In genomic region chr10:6030217-6030616, GRCh38 we compare ENCODE assay signal across 33 cellular contexts. TPM values are rescaled to one million over a fixed set of nuclear protein-coding genes. Genes with fewer than 3 reads are reported as not detected.
DNase-seq lines count a peak whose midpoint lies in the region; ATAC-seq, FAIRE-seq and TF ChIP-seq lines count a peak whose summit lies in the region.
"Had no signal": no experiment of that assay in that cellular context is flagged by ENCODE, and none has a peak within 500 bp of the region (broad histone marks: within the 10 kb centered on the region; RNA-seq: fewer than 3 reads in every experiment).

No MANE protein-coding gene starts in this region.

- no peaks in the 10 kb centered on the region for H4K20me1 ChIP-seq in OCI-LY7 (ENCODE audit: insufficient read depth, low read length)
- H4K20me1 ChIP-seq: BLaER1 treated with 17β-estradiol and CSF1 and Interleukin-3, amounts not matched to agents 10 nM and 100 nM had no signal

- no TSS peak for BruUV-seq in OCI-LY7 (replicated peaks; lab: Mats Ljungman, UMichigan)

- peaks cover 10% of the 10 kb centered on the region for H3K9me3 Mint-ChIP-seq in activated T-cell treated with anti-CD3 and anti-CD28 coated beads, Interleukin-2, amount 50 U/mL, for 24 hours
- peaks cover 3% of the 10 kb centered on the region for H3K9me3 Mint-ChIP-seq in stimulated activated naive CD8-positive, alpha-beta T cell treated with anti-CD3 and anti-CD28 coated beads, Interleukin-15, Interleukin-2, amounts not matched to agents 100 ng/mL and 50 ng/mL, for 24 hours
- H3K9me3 Mint-ChIP-seq in stimulated activated naive CD8-positive, alpha-beta T cell treated with anti-CD3 and anti-CD28 coated beads, Interleukin-15, amount 100 ng/mL, for 72 hours, result peaks cover 6 to 8% of the 10 kb centered on the region in 2 donors
- no peaks in the 10 kb centered on the region for H3K9me3 Mint-ChIP-seq in activated T-helper 17 cell treated with anti-CD3 and anti-CD28 coated beads, Interleukin-2, amount 50 U/mL, for 72 hours

- H3K27ac Mint-ChIP-seq in activated T-cell treated with anti-CD3 and anti-CD28 coated beads, Interleukin-2, amount 50 U/mL, for 24 hours, result peak overlapping the region; percentile 56
- H3K27ac Mint-ChIP-seq in stimulated activated naive CD8-positive, alpha-beta T cell treated with anti-CD3 and anti-CD28 coated beads, Interleukin-15, Interleukin-2, amounts not matched to agents 100 ng/mL and 50 ng/mL, for 24 hours, result peak overlapping the region; percentile 42
- H3K27ac Mint-ChIP-seq in stimulated activated naive CD8-positive, alpha-beta T cell treated with anti-CD3 and anti-CD28 coated beads, Interleukin-15, amount 100 ng/mL, for 72 hours, result peak overlapping the region in 1 of 2 donors; percentile 48
- peak overlapping the region; percentile 30 for H3K27ac Mint-ChIP-seq in activated T-helper 17 cell treated with anti-CD3 and anti-CD28 coated beads, Interleukin-2, amount 50 U/mL, for 72 hours
- H3K27ac Mint-ChIP-seq: CD8-positive, alpha-beta T cell; GM23338; H9; HFFc6 had no signal

- no peaks in the 10 kb centered on the region for H3K9me2 ChIP-seq in OCI-LY7 (ENCODE audit: insufficient read depth, low read length)

- intact Hi-C loops in OCI-LY7 (cut with micrococcal nuclease; ENCODE audit: unreplicated experiment), result no loop called here

- no peak overlapping the region for H3K4me3 Mint-ChIP-seq in activated T-cell treated with anti-CD3 and anti-CD28 coated beads, Interleukin-2, amount 50 U/mL, for 24 hours
- no peak overlapping the region for H3K4me3 Mint-ChIP-seq in stimulated activated naive CD8-positive, alpha-beta T cell treated with anti-CD3 and anti-CD28 coated beads, Interleukin-15, Interleukin-2, amounts not matched to agents 100 ng/mL and 50 ng/mL, for 24 hours
- no peak overlapping the region for H3K4me3 Mint-ChIP-seq in stimulated activated naive CD8-positive, alpha-beta T cell treated with anti-CD3 and anti-CD28 coated beads, Interleukin-15, amount 100 ng/mL, for 72 hours
- peak overlapping the region; percentile 9 for H3K4me3 Mint-ChIP-seq in activated T-helper 17 cell treated with anti-CD3 and anti-CD28 coated beads, Interleukin-2, amount 50 U/mL, for 72 hours
- H3K4me3 Mint-ChIP-seq: CD8-positive, alpha-beta T cell; GM23338; H9; HFFc6 had no signal

- TF ChIP-seq CTCF in D721Med (IDR thresholded peaks at IDR 0.05; ENCODE audit: insufficient read depth, missing control alignments) (no peak), OCI-LY7 (conservative IDR thresholded peaks at IDR 0.05; ENCODE audit: low read length) (no peak)

- peaks cover 13% of the 10 kb centered on the region for H3K4me1 ChIP-seq in OCI-LY7 (ENCODE audit: insufficient read depth, low read length, poor library complexity, severe bottlenecking)
- H3K4me1 ChIP-seq: A549, Caco-2, Peyer's patch had no signal

- no peaks in the 10 kb centered on the region for H3K79me2 ChIP-seq in OCI-LY7 (ENCODE audit: insufficient read depth, low read depth, low read length)

- H3K27ac ChIP-seq in OCI-LY7 (ENCODE audit: low read depth, low read length, poor library complexity, severe bottlenecking), result no peak overlapping the region
- H3K27ac ChIP-seq: A549; BLaER1 treated with 17β-estradiol and CSF1 and Interleukin-3, amounts not matched to agents 10 nM and 100 nM; HL-60; Peyer's patch; SK-N-MC had no signal

- ATAC-seq in stimulated activated naive CD8-positive, alpha-beta T cell treated with anti-CD3 and anti-CD28 coated beads, Interleukin-15, amount 100 ng/mL, for 72 hours, result no peak
- ATAC-seq in activated T-helper 17 cell treated with anti-CD3 and anti-CD28 coated beads, Interleukin-2, amount 50 U/mL, for 72 hours (replicated peaks), result no peak
- ATAC-seq: A549; CD8-positive, alpha-beta T cell; GM23338 had no signal

- CTCF ChIA-PET in OCI-LY7 (lab: Charles Lee; ENCODE audit: unreplicated experiment), result no interaction called here

- no peak overlapping the region for H2AFZ ChIP-seq in OCI-LY7 (ENCODE audit: low read length)
- H2AFZ ChIP-seq: GM23338 had no signal

- H3K4me3 ChIP-seq in OCI-LY7 (ENCODE audit: low read depth, low read length, poor library complexity, severe bottlenecking), result no peak overlapping the region
- H3K4me3 ChIP-seq: A549; BLaER1 treated with 17β-estradiol and CSF1 and Interleukin-3, amounts not matched to agents 10 nM and 100 nM; GM23338; Peyer's patch; SK-N-MC had no signal

- FAIRE-seq in D721Med (lab: Jason Lieb, UNC), result no peak
- FAIRE-seq: A549, GM12891 had no signal

- POLR2A ChIA-PET in OCI-LY7 (lab: Charles Lee), result interaction anchor here (0.7 to 1.4 kb wide), 3 partner anchors 11 to 249 kb away, joined by 3 to 4 read pairs (median 3); no protein-coding TSS in a partner anchor

- no peak overlapping the region for H3K4me2 ChIP-seq in OCI-LY7 (ENCODE audit: low read length)
- H3K4me2 ChIP-seq: A549; BLaER1 treated with 17β-estradiol and CSF1 and Interleukin-3, amounts not matched to agents 10 nM and 100 nM; GM23338 had no signal

- peaks cover 45% of the 10 kb centered on the region for H3K4me1 Mint-ChIP-seq in activated T-cell treated with anti-CD3 and anti-CD28 coated beads, Interleukin-2, amount 50 U/mL, for 24 hours (ENCODE audit: low read depth)
- peaks cover 46% of the 10 kb centered on the region for H3K4me1 Mint-ChIP-seq in stimulated activated naive CD8-positive, alpha-beta T cell treated with anti-CD3 and anti-CD28 coated beads, Interleukin-15, Interleukin-2, amounts not matched to agents 100 ng/mL and 50 ng/mL, for 24 hours (ENCODE audit: low read depth)
- H3K4me1 Mint-ChIP-seq in stimulated activated naive CD8-positive, alpha-beta T cell treated with anti-CD3 and anti-CD28 coated beads, Interleukin-15, amount 100 ng/mL, for 72 hours, result peaks cover 67% of the 10 kb centered on the region
- H3K4me1 Mint-ChIP-seq in activated T-helper 17 cell treated with anti-CD3 and anti-CD28 coated beads, Interleukin-2, amount 50 U/mL, for 72 hours, result peaks cover 38% of the 10 kb centered on the region
- H3K4me1 Mint-ChIP-seq: GM23338, H9 had no signal

- peaks cover 19% of the 10 kb centered on the region for H3K9me3 ChIP-seq in OCI-LY7 (ENCODE audit: low read length)
- H3K9me3 ChIP-seq: Peyer's patch had no signal

- peaks cover 26% of the 10 kb centered on the region for H3K36me3 ChIP-seq in OCI-LY7 (ENCODE audit: insufficient read depth, low read length)
- H3K36me3 ChIP-seq: Peyer's patch had no signal

- no peak for DNase-seq in activated T-cell treated with anti-CD3 and anti-CD28 coated beads, Interleukin-2, amount 50 U/mL, for 24 hours
- DNase-seq in activated T-cell treated with anti-CD3 and anti-CD28 coated beads for 4 hours, result no peak
- no peak for DNase-seq in stimulated activated naive CD8-positive, alpha-beta T cell treated with anti-CD3 and anti-CD28 coated beads, Interleukin-15, amount 100 ng/mL, for 72 hours
- no peak for DNase-seq in D721Med (ENCODE audit: insufficient read length, low spot score)
- DNase-seq in OCI-LY7 (ENCODE audit: low spot score), result no peak
- DNase-seq: AML-193; Caco-2; CD8-positive, alpha-beta T cell; DMS 273 treated with DMSO at 0.1 percent for 48 hours; DMS79; EL; GDM1; H9; HFFc6; Karpas-422; NCI-H1092; NCI-H1417 treated with DMSO at 0.1 percent for 48 hours; NCI-H1694 treated with DMSO at 0.1 percent for 48 hours; NCI-H2081; NCI-H2227 treated with DMSO at 0.1 percent for 48 hours; NCI-H526 treated with DMSO at 0.1 percent for 48 hours; OCI-M1; Peyer's patch; SHP77 treated with DMSO at 0.1 percent for 48 hours had no signal

- no peaks in the 10 kb centered on the region for H3K27me3 Mint-ChIP-seq in activated T-cell treated with anti-CD3 and anti-CD28 coated beads, Interleukin-2, amount 50 U/mL, for 24 hours
- H3K27me3 Mint-ChIP-seq in stimulated activated naive CD8-positive, alpha-beta T cell treated with anti-CD3 and anti-CD28 coated beads, Interleukin-15, Interleukin-2, amounts not matched to agents 100 ng/mL and 50 ng/mL, for 24 hours, result no peaks in the 10 kb centered on the region
- H3K27me3 Mint-ChIP-seq in stimulated activated naive CD8-positive, alpha-beta T cell treated with anti-CD3 and anti-CD28 coated beads, Interleukin-15, amount 100 ng/mL, for 72 hours, result no peaks in the 10 kb centered on the region
- no peaks in the 10 kb centered on the region for H3K27me3 Mint-ChIP-seq in activated T-helper 17 cell treated with anti-CD3 and anti-CD28 coated beads, Interleukin-2, amount 50 U/mL, for 72 hours

- H3K36me3 Mint-ChIP-seq in activated T-cell treated with anti-CD3 and anti-CD28 coated beads, Interleukin-2, amount 50 U/mL, for 24 hours (ENCODE audit: low read depth), result peaks cover 93% of the 10 kb centered on the region
- H3K36me3 Mint-ChIP-seq in stimulated activated naive CD8-positive, alpha-beta T cell treated with anti-CD3 and anti-CD28 coated beads, Interleukin-15, Interleukin-2, amounts not matched to agents 100 ng/mL and 50 ng/mL, for 24 hours (ENCODE audit: low read depth), result peaks cover 87% of the 10 kb centered on the region
- H3K36me3 Mint-ChIP-seq in activated T-helper 17 cell treated with anti-CD3 and anti-CD28 coated beads, Interleukin-2, amount 50 U/mL, for 72 hours (ENCODE audit: low read depth), result peaks cover 100% of the 10 kb centered on the region
- H3K36me3 Mint-ChIP-seq: CD8-positive, alpha-beta T cell had no signal

RNA-seq across cellular contexts. Expression of gene IL2RA, which starts 31.9 kb away (rescaled TPM):
- total RNA-seq in activated T-helper 17 cell treated with anti-CD3 and anti-CD28 coated beads, Interleukin-2, amount 50 U/mL, for 72 hours, result 1,000 to 10,000 TPM; 1,342 to 1,348 TPM
- total RNA-seq in OCI-LY7 (2014; rRNA removed; shearing (Covaris generic)), result 24.0 and 24.3 TPM in 2 replicates
- 22.3 and 27.5 TPM in 2 replicates for total RNA-seq in OCI-LY7 (2022)
- total RNA-seq: Caco-2, GM23338, H9, HFFc6, NCI-H460 had no signal

RNA-seq across cellular contexts. Expression of gene IL15RA, which starts 52.9 kb away (rescaled TPM):
- 10 to 100 TPM; 25.5 to 28.2 TPM for total RNA-seq in activated T-helper 17 cell treated with anti-CD3 and anti-CD28 coated beads, Interleukin-2, amount 50 U/mL, for 72 hours
- 5.5 and 14.5 TPM in 2 replicates for total RNA-seq in OCI-LY7 (2014; rRNA removed; shearing (Covaris generic))
- 5.9 and 7.6 TPM in 2 replicates for total RNA-seq in OCI-LY7 (2022)

RNA-seq across cellular contexts. Expression of gene RBM17, which starts 58.6 kb away (rescaled TPM):
- total RNA-seq in activated T-helper 17 cell treated with anti-CD3 and anti-CD28 coated beads, Interleukin-2, amount 50 U/mL, for 72 hours, result 100 to 1,000 TPM; 157 to 253 TPM
- total RNA-seq in OCI-LY7 (2014; rRNA removed; shearing (Covaris generic)), result 103 and 152 TPM in 2 replicates
- total RNA-seq in OCI-LY7 (2022), result 248 and 266 TPM in 2 replicates

Comparison
In these comparisons a context has a peak if more than half of its experiments do, and no peak if none do; other contexts are left out.
1. RNA of gene IL2RA, which starts 31.9 kb away (total RNA-seq): 1,342 to 1,348 TPM in activated T-helper 17 cell treated with anti-CD3 and anti-CD28 coated beads, Interleukin-2, amount 50 U/mL, for 72 hours; 22.3 to 27.5 TPM in OCI-LY7; every median in the first group is over 10 times any median in the second.